ENCODE assay signal across 1 cellular context in genomic region chr9:129256959-129257713, GRCh38.
TF ChIP-seq lines count a peak whose summit lies in the region.

No MANE protein-coding gene starts in this region.

TF ChIP-seq in H1, 55 proteins besides CTCF, POLR2A, EP300 and RAD21 (continued from another document):
- no peak for TF ChIP-seq E2F6 (IDR thresholded peaks at IDR 0.05)
- no peak for TF ChIP-seq RNF2 (IDR thresholded peaks at IDR 0.05; ENCODE audit: borderline replicate concordance, low read depth, low read length, missing control alignments, poor library complexity, severe bottlenecking)
- TF ChIP-seq JUND (IDR thresholded peaks at IDR 0.05; ENCODE audit: low read length) = no peak
- TF ChIP-seq CHD2 (IDR thresholded peaks at IDR 0.05; ENCODE audit: low read length) = no peak
- TF ChIP-seq, protein P1, sequence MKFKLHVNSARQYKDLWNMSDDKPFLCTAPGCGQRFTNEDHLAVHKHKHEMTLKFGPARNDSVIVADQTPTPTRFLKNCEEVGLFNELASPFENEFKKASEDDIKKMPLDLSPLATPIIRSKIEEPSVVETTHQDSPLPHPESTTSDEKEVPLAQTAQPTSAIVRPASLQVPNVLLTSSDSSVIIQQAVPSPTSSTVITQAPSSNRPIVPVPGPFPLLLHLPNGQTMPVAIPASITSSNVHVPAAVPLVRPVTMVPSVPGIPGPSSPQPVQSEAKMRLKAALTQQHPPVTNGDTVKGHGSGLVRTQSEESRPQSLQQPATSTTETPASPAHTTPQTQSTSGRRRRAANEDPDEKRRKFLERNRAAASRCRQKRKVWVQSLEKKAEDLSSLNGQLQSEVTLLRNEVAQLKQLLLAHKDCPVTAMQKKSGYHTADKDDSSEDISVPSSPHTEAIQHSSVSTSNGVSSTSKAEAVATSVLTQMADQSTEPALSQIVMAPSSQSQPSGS (IDR thresholded peaks at IDR 0.05; ENCODE audit: low read length) = no peak
- no peak for TF ChIP-seq CEBPB (IDR thresholded peaks at IDR 0.05; ENCODE audit: low read depth, low read length)
- no peak for TF ChIP-seq TAF1 (IDR thresholded peaks at IDR 0.05; ENCODE audit: low read depth, low read length)
- no peak for TF ChIP-seq MAFK (IDR thresholded peaks at IDR 0.05; ENCODE audit: low read depth, low read length)
- no peak for TF ChIP-seq KDM1A (IDR thresholded peaks at IDR 0.05; ENCODE audit: borderline replicate concordance, low read length)
- no peak for TF ChIP-seq EZH2 (IDR thresholded peaks at IDR 0.05; ENCODE audit: low read depth, low read length, severe bottlenecking)
- TF ChIP-seq SIN3A (conservative IDR thresholded peaks at IDR 0.05 in 1 of 2, IDR thresholded peaks at IDR 0.05 in 1 of 2; ENCODE audit: low read depth in 1 of 2, low read length in 2 of 2) = no peak
- no peak for TF ChIP-seq SAP30 (IDR thresholded peaks at IDR 0.05; ENCODE audit: insufficient read depth, insufficient replicate concordance, low read length)
- no peak for TF ChIP-seq JUN (IDR thresholded peaks at IDR 0.05; ENCODE audit: low read depth, low read length)
TF ChIP-seq in H1: peak in this region for 0.
